In genomic region chr2:236749346-236749745, GRCh38 we compare ENCODE assay signal across 1 cellular context.
TF ChIP-seq lines count a peak whose summit lies in the region.

No MANE protein-coding gene starts in this region.

TF ChIP-seq in H1, 55 proteins besides CTCF, POLR2A, EP300 and RAD21 (continued from another document):
- no peak for TF ChIP-seq CHD7 (IDR thresholded peaks at IDR 0.05; ENCODE audit: insufficient replicate concordance, low read length)
- TF ChIP-seq SAP30 (IDR thresholded peaks at IDR 0.05; ENCODE audit: insufficient read depth, insufficient replicate concordance, low read length): no peak
- no peak for TF ChIP-seq POLR2AphosphoS5 (IDR thresholded peaks at IDR 0.05; ENCODE audit: low read depth, low read length)
- no peak for TF ChIP-seq USF2 (IDR thresholded peaks at IDR 0.05; ENCODE audit: low read length)
- no peak for TF ChIP-seq NRF1 (IDR thresholded peaks at IDR 0.05; ENCODE audit: low read depth, low read length)
- TF ChIP-seq EGR1 (IDR thresholded peaks at IDR 0.05; ENCODE audit: borderline replicate concordance, low read depth, low read length): no peak
- no peak for TF ChIP-seq MAFK (IDR thresholded peaks at IDR 0.05; ENCODE audit: low read depth, low read length)
- TF ChIP-seq GTF2F1 (IDR thresholded peaks at IDR 0.05; ENCODE audit: borderline replicate concordance, low read depth, low read length): no peak
- TF ChIP-seq JUND (IDR thresholded peaks at IDR 0.05; ENCODE audit: low read length): no peak
